20 cellular contexts compared by ENCODE assay signal in genomic region chr22:19979712-19980493, GRCh38. TPM values are rescaled to one million over a fixed set of nuclear protein-coding genes. Genes with fewer than 3 reads are reported as not detected.
DNase-seq lines count a peak whose midpoint lies in the region; ATAC-seq, FAIRE-seq and TF ChIP-seq lines count a peak whose summit lies in the region.
"Had no signal": no experiment of that assay in that cellular context is flagged by ENCODE, and none has a peak within 500 bp of the region (broad histone marks: within the 10 kb centered on the region; RNA-seq: fewer than 3 reads in every experiment).

No MANE protein-coding gene starts in this region.

- TF ChIP-seq RAD21 in K562 (CRISPR knock-in tag; conservative IDR thresholded peaks at IDR 0.05 in 1 of 2, IDR thresholded peaks at IDR 0.05 in 1 of 2), result no peak

- no peak for DNase-seq in K562 (ENCODE audit: extremely low read depth in 1 of 4, low spot score in 3 of 4)
- peak; percentile 63 for DNase-seq in chondrocyte (ENCODE audit: low spot score)
- no peak for DNase-seq in neural crest cell (ENCODE audit: low read depth, low spot score)
- DNase-seq in psoas muscle, result peak; percentile 7 to 47
- DNase-seq in osteocyte (ENCODE audit: extremely low spot score, unreplicated experiment), result no peak
- DNase-seq in SJCRH30, result no peak
- no peak for DNase-seq in GM03348 (ENCODE audit: low spot score)
- DNase-seq: ACHN; BE2C; CD4-positive, CD25-positive, alpha-beta regulatory T cell; CD8-positive, alpha-beta memory T cell; COR-L47; DMS 273 treated with DMSO at 0.1 percent for 48 hours; GM23248 had no signal

- H3K9ac ChIP-seq in K562 (ENCODE audit: insufficient read depth in 1 of 2, low read depth in 2 of 2, low read length in 2 of 2), result peak overlapping the region in 1 of 2 experiments; percentile 31; a peak in 1 of 4 replicates
- H3K9ac ChIP-seq: GM23248 had no signal

- no peak overlapping the region for H3K4me3 Mint-ChIP-seq in chondrocyte (ENCODE audit: unreplicated experiment)
- H3K4me3 Mint-ChIP-seq in neural crest cell, result peak overlapping the region; percentile 31
- no peak overlapping the region for H3K4me3 Mint-ChIP-seq in osteocyte (ENCODE audit: unreplicated experiment)
- H3K4me3 Mint-ChIP-seq: CD4-positive, CD25-positive, alpha-beta regulatory T cell; CD8-positive, alpha-beta memory T cell had no signal

- CTCF ChIA-PET in K562 (lab: Yijun Ruan, JAX; ENCODE audit: low intra/inter-chr PET ratio), result interaction anchor here (0.6 kb wide), 1 partner anchor 349 kb away, joined by 3 read pairs; no protein-coding TSS in a partner anchor

- TF ChIP-seq CTCF in K562 (IDR thresholded peaks at IDR 0.05 in 2 of 3, conservative IDR thresholded peaks at IDR 0.05 in 1 of 3; ENCODE audit: insufficient read depth in 2 of 3, low read depth in 1 of 3, low read length in 3 of 3) (no peak), chondrocyte (IDR thresholded peaks at IDR 0.05) (no peak), neural crest cell (conservative IDR thresholded peaks at IDR 0.05) (no peak), psoas muscle (IDR thresholded peaks at IDR 0.05) (no peak), osteocyte (IDR thresholded peaks at IDR 0.05) (no peak)

- POLR2A ChIA-PET in K562 (lab: Yijun Ruan, JAX), result interaction anchor here (0.6 to 3.0 kb wide), 12 partner anchors 9 to 159 kb away, joined by 3 to 11 read pairs (median 4); no protein-coding TSS in a partner anchor

- H3K4me2 ChIP-seq in K562 (ENCODE audit: insufficient read depth, low read length), result no peak overlapping the region

- H3K27me3 Mint-ChIP-seq in chondrocyte (ENCODE audit: low read depth), result no peaks in the 10 kb centered on the region
- peaks cover under 1% of the 10 kb centered on the region for H3K27me3 Mint-ChIP-seq in neural crest cell (ENCODE audit: low read depth)
- no peaks in the 10 kb centered on the region for H3K27me3 Mint-ChIP-seq in osteocyte (ENCODE audit: unreplicated experiment)
- H3K27me3 Mint-ChIP-seq: CD8-positive, alpha-beta memory T cell had no signal

- no TSS peak for BruUV-seq in K562 (replicated peaks; lab: Mats Ljungman, UMichigan)

- peaks cover 22% of the 10 kb centered on the region for H3K9me1 ChIP-seq in K562 (ENCODE audit: control insufficient read depth, insufficient read depth, low read length)

- TF ChIP-seq POLR2A in K562 (conservative IDR thresholded peaks at IDR 0.05), result no peak

- 89% methylated on average over 52 of the region's 52 CpGs for WGBS in K562 (ENCODE audit: insufficient coverage, low coverage, missing lambda C conversion rate)
- 92 to 94% (median 94%) methylated on average over 47 to 52 of the region's 52 CpGs for WGBS in psoas muscle, 3 donors

- H3K9me3 ChIP-seq in K562 (replicated peaks; ENCODE audit: control insufficient read depth, insufficient read depth, low read depth, low read length) (no peaks in the 10 kb centered on the region), psoas muscle (no peaks in the 10 kb centered on the region), SJCRH30 (replicated peaks) (no peaks in the 10 kb centered on the region)
- H3K9me3 ChIP-seq: BE2C, HAP-1 had no signal

- peaks cover 13 to 79% of the 10 kb centered on the region in 2 experiments for H3K4me1 ChIP-seq in K562 (replicated peaks in 1 of 2; ENCODE audit: control insufficient read depth in 2 of 2, insufficient read depth in 2 of 2, low read length in 2 of 2)
- H3K4me1 ChIP-seq in psoas muscle, result peaks cover 44% of the 10 kb centered on the region
- peaks cover 28% of the 10 kb centered on the region for H3K4me1 ChIP-seq in SJCRH30
- H3K4me1 ChIP-seq: HAP-1 had no signal

- no peak overlapping the region for H3K4me3 ChIP-seq in K562
- H3K4me3 ChIP-seq in psoas muscle, result no peak overlapping the region
- no peak overlapping the region for H3K4me3 ChIP-seq in SJCRH30
- H3K4me3 ChIP-seq: GM23248, HAP-1 had no signal

- H3K27me3 ChIP-seq in K562 (ENCODE audit: control insufficient read depth in 2 of 2, insufficient read depth in 2 of 2, low read length in 2 of 2) (no peaks in the 10 kb centered on the region), psoas muscle (ENCODE audit: insufficient read depth in 3 of 3, low read length in 2 of 3) (no peaks in the 10 kb centered on the region), SJCRH30 (no peaks in the 10 kb centered on the region)
- H3K27me3 ChIP-seq: BE2C had no signal

- ATAC-seq in K562, result no peak
- ATAC-seq in psoas muscle, result no peak

- H3K36me3 ChIP-seq in K562 (ENCODE audit: control insufficient read depth, insufficient read depth, low read length) (peaks cover 30% of the 10 kb centered on the region; the same call in 2 of the 3 replicates), psoas muscle (ENCODE audit: insufficient read depth in 1 of 2, low read depth in 1 of 2) (peaks cover 0 to 46% of the 10 kb centered on the region in 2 donors), SJCRH30 (no peaks in the 10 kb centered on the region)

- H3K9me3 Mint-ChIP-seq in chondrocyte (ENCODE audit: low read depth), result no peaks in the 10 kb centered on the region
- no peaks in the 10 kb centered on the region for H3K9me3 Mint-ChIP-seq in neural crest cell
- no peaks in the 10 kb centered on the region for H3K9me3 Mint-ChIP-seq in osteocyte (ENCODE audit: unreplicated experiment)
- H3K9me3 Mint-ChIP-seq: CD4-positive, CD25-positive, alpha-beta regulatory T cell; CD8-positive, alpha-beta memory T cell had no signal

- FAIRE-seq in K562 (lab: Jason Lieb, UNC), result no peak
- FAIRE-seq: A204.1, G401.6, GM12892, GM18507 had no signal

- H3K27ac ChIP-seq in K562 (ENCODE audit: extremely low read depth, low read depth, low read length), result no peak overlapping the region
- H3K27ac ChIP-seq in psoas muscle, result peak overlapping the region; percentile 94
- no peak overlapping the region for H3K27ac ChIP-seq in SJCRH30
- H3K27ac ChIP-seq: GM23248, HL-60 had no signal

- H3K27ac Mint-ChIP-seq in chondrocyte (ENCODE audit: unreplicated experiment) (no peak overlapping the region), neural crest cell (ENCODE audit: unreplicated experiment) (peak overlapping the region; percentile 27), osteocyte (ENCODE audit: unreplicated experiment) (no peak overlapping the region)
- H3K27ac Mint-ChIP-seq: CD8-positive, alpha-beta memory T cell had no signal

- no peak overlapping the region for H2AFZ ChIP-seq in K562 (ENCODE audit: low read depth, low read length)
- H2AFZ ChIP-seq: GM23248 had no signal

- TF ChIP-seq EP300 in K562 (IDR thresholded peaks at IDR 0.05; ENCODE audit: low read length), result no peak

- H3K36me3 Mint-ChIP-seq in chondrocyte (ENCODE audit: low read depth) (peaks cover 6% of the 10 kb centered on the region), neural crest cell (ENCODE audit: low read depth) (peaks cover 3% of the 10 kb centered on the region), osteocyte (ENCODE audit: unreplicated experiment) (peaks cover 8% of the 10 kb centered on the region)
- H3K36me3 Mint-ChIP-seq: CD4-positive, CD25-positive, alpha-beta regulatory T cell; CD8-positive, alpha-beta memory T cell had no signal

- H3K4me1 Mint-ChIP-seq in chondrocyte (ENCODE audit: low read depth) (peaks cover 22% of the 10 kb centered on the region), neural crest cell (peaks cover 15% of the 10 kb centered on the region), osteocyte (ENCODE audit: unreplicated experiment) (peaks cover 11% of the 10 kb centered on the region)

- H3K79me2 ChIP-seq in K562 (ENCODE audit: control insufficient read depth, insufficient read depth, low read length), result no peaks in the 10 kb centered on the region

- in situ Hi-C loops in K562 (cut with MboI), result no loop called here

- H4K20me1 ChIP-seq in K562 (replicated peaks; ENCODE audit: control insufficient read depth, insufficient read depth, low read length), result peaks cover 43% of the 10 kb centered on the region

- intact Hi-C loops in K562 (cut with micrococcal nuclease) (loop anchor here (10.0 kb wide), 2 partner anchors 255 to 315 kb away; no protein-coding TSS in a partner anchor), psoas muscle (cut with DNase I) (no loop called here)

RNA-seq across cellular contexts. Expression of gene ARVCF, which starts 36.7 kb away (rescaled TPM):
- 114 and 328 TPM in 2 replicates for total RNA-seq in K562 (2011; cell fraction: chromatin; rRNA removed; ENCODE audit: low replicate concordance)
- total RNA-seq in K562 (2011; cell fraction: nucleolus; rRNA removed), result 214 and 270 TPM in 2 replicates
- 106 and 131 TPM in 2 replicates for total RNA-seq in K562 (2011; cell fraction: nucleoplasm; rRNA removed)
- total RNA-seq in K562 (2014; rRNA removed) (49.3 and 54.2 TPM in 2 replicates), K562 (2014; rRNA removed; fragmentation: Illumina TruSeq; extraction: Trizol) (2.2 and 4.5 TPM in 2 replicates), K562 (2015; rRNA removed; fragmentation: Illumina TruSeq; extraction: Trizol) (13.3 and 15.6 TPM in 2 replicates), K562 (2021) (46.5 and 50.6 TPM in 2 replicates), chondrocyte (15.2 to 24.2 TPM (median 21.5 TPM) in 3 replicates), neural crest cell (93.5 and 105 TPM in 2 replicates), psoas muscle (10 to 100 TPM in 2 of 4 donors, 1 to 10 TPM in 2; 8.7 to 28.0 (median 14.8) TPM), osteocyte (26.5 and 29.3 TPM in 2 replicates)
- polyA plus RNA-seq in K562 (2011; rRNA removed) (35.2 and 71.6 TPM in 2 replicates), K562 (2014; fragmentation: Illumina TruSeq; extraction: Trizol) (8.0 and 15.9 TPM in 2 replicates), K562 (2014; fragmentation: Nextera tagmentation; extraction: Ambion mirVana) (under 1 TPM; 0.03 to 0.17 TPM), K562 (2014; rRNA removed) (42.5 and 97.4 TPM in 2 replicates), psoas muscle (1 to 10 TPM; 3.6 to 7.3 (median 7.0) TPM)
- 134 and 673 TPM in 2 replicates for polyA plus RNA-seq in K562 (2011; cell fraction: cytosol; rRNA removed)
- polyA plus RNA-seq in K562 (2011; cell fraction: nucleus; rRNA removed), result 407 and 424 TPM in 2 replicates
- polyA plus RNA-seq in K562 (2012), result 30.0 and 31.2 TPM in 2 replicates
- 15.1 and 15.6 TPM in 2 replicates for polyA minus RNA-seq in K562 (2011; rRNA and poly(A)+ RNA removed)
- polyA minus RNA-seq in K562 (2011; cell fraction: cytosol; rRNA and poly(A)+ RNA removed), result 24.6 and 52.4 TPM in 2 replicates
- polyA minus RNA-seq in K562 (2011; cell fraction: nucleus; rRNA and poly(A)+ RNA removed), result 96.8 and 145 TPM in 2 replicates
- 4.2 and 9.0 TPM in 2 replicates for total RNA-seq in SJCRH30 (2014; rRNA removed; shearing (Covaris generic))

RNA-seq across cellular contexts. Expression of gene TXNRD2, which starts 38.3 kb away (rescaled TPM):
- 156 and 367 TPM in 2 replicates for total RNA-seq in K562 (2011; cell fraction: chromatin; rRNA removed; ENCODE audit: low replicate concordance)
- total RNA-seq in K562 (2011; cell fraction: nucleolus; rRNA removed), result 176 and 216 TPM in 2 replicates
- 160 and 165 TPM in 2 replicates for total RNA-seq in K562 (2011; cell fraction: nucleoplasm; rRNA removed)
- total RNA-seq in K562 (2014; rRNA removed) (49.4 and 60.7 TPM in 2 replicates), K562 (2014; rRNA removed; fragmentation: Illumina TruSeq; extraction: Trizol) (25.1 and 32.6 TPM in 2 replicates), K562 (2015; rRNA removed; fragmentation: Illumina TruSeq; extraction: Trizol) (45.9 and 50.4 TPM in 2 replicates), K562 (2021) (78.2 and 80.2 TPM in 2 replicates), chondrocyte (12.5 to 15.8 TPM (median 14.1 TPM) in 3 replicates), neural crest cell (21.7 and 22.2 TPM in 2 replicates), psoas muscle (10 to 100 TPM; 18.4 to 35.1 (median 24.5) TPM), osteocyte (12.6 and 13.1 TPM in 2 replicates)
- polyA plus RNA-seq in K562 (2011; rRNA removed) (50.2 and 93.6 TPM in 2 replicates), K562 (2014; fragmentation: Illumina TruSeq; extraction: Trizol) (45.0 and 66.1 TPM in 2 replicates), K562 (2014; fragmentation: Nextera tagmentation; extraction: Ambion mirVana) (1 to 10 TPM; 3.3 to 4.4 TPM), K562 (2014; rRNA removed) (52.5 and 57.0 TPM in 2 replicates), psoas muscle (10 to 100 TPM; 13.7 to 23.5 (median 16.0) TPM)
- 84.2 and 98.0 TPM in 2 replicates for polyA plus RNA-seq in K562 (2011; cell fraction: cytosol; rRNA removed)
- polyA plus RNA-seq in K562 (2011; cell fraction: nucleus; rRNA removed), result 148 and 181 TPM in 2 replicates
- polyA plus RNA-seq in K562 (2012), result 83.1 and 83.5 TPM in 2 replicates
- polyA minus RNA-seq in K562 (2011; rRNA and poly(A)+ RNA removed), result 44.4 and 47.5 TPM in 2 replicates
- polyA minus RNA-seq in K562 (2011; cell fraction: cytosol; rRNA and poly(A)+ RNA removed), result 55.3 and 75.6 TPM in 2 replicates
- 57.4 and 103 TPM in 2 replicates for polyA minus RNA-seq in K562 (2011; cell fraction: nucleus; rRNA and poly(A)+ RNA removed)
- total RNA-seq in SJCRH30 (2014; rRNA removed; shearing (Covaris generic)), result 17.0 and 17.2 TPM in 2 replicates

RNA-seq across cellular contexts. Expression of gene COMT, which starts 38.3 kb away (rescaled TPM):
- total RNA-seq in K562 (2011; cell fraction: chromatin; rRNA removed; ENCODE audit: low replicate concordance), result 125 and 360 TPM in 2 replicates
- total RNA-seq in K562 (2011; cell fraction: nucleolus; rRNA removed), result 500 and 649 TPM in 2 replicates
- total RNA-seq in K562 (2011; cell fraction: nucleoplasm; rRNA removed), result 301 and 358 TPM in 2 replicates
- total RNA-seq in K562 (2014; rRNA removed) (334 and 497 TPM in 2 replicates), K562 (2014; rRNA removed; fragmentation: Illumina TruSeq; extraction: Trizol) (29.4 and 46.3 TPM in 2 replicates), K562 (2015; rRNA removed; fragmentation: Illumina TruSeq; extraction: Trizol) (155 and 156 TPM in 2 replicates), K562 (2021) (348 and 351 TPM in 2 replicates), chondrocyte (66.6 to 186 TPM (median 177 TPM) in 3 replicates), neural crest cell (70.9 and 86.4 TPM in 2 replicates), psoas muscle (100 to 1,000 TPM in 2 of 4 donors, 10 to 100 TPM in 2; 63.6 to 146 (median 115) TPM), osteocyte (92.1 and 94.1 TPM in 2 replicates)
- polyA plus RNA-seq in K562 (2011; rRNA removed) (185 and 498 TPM in 2 replicates), K562 (2014; fragmentation: Illumina TruSeq; extraction: Trizol) (108 and 305 TPM in 2 replicates), K562 (2014; fragmentation: Nextera tagmentation; extraction: Ambion mirVana) (10 to 100 TPM; 12.5 to 39.6 TPM), K562 (2014; rRNA removed) (263 and 317 TPM in 2 replicates), psoas muscle (100 to 1,000 TPM; 100 to 142 (median 117) TPM)
- polyA plus RNA-seq in K562 (2011; cell fraction: cytosol; rRNA removed), result 652 and 657 TPM in 2 replicates
- 321 and 432 TPM in 2 replicates for polyA plus RNA-seq in K562 (2011; cell fraction: nucleus; rRNA removed)
- polyA plus RNA-seq in K562 (2012), result 279 and 699 TPM in 2 replicates
- polyA minus RNA-seq in K562 (2011; rRNA and poly(A)+ RNA removed), result 92.9 and 123 TPM in 2 replicates
- 148 and 344 TPM in 2 replicates for polyA minus RNA-seq in K562 (2011; cell fraction: cytosol; rRNA and poly(A)+ RNA removed)
- polyA minus RNA-seq in K562 (2011; cell fraction: nucleus; rRNA and poly(A)+ RNA removed), result 63.8 and 154 TPM in 2 replicates
- total RNA-seq in SJCRH30 (2014; rRNA removed; shearing (Covaris generic)), result 69.2 and 74.6 TPM in 2 replicates

RNA-seq across cellular contexts. Expression of gene TANGO2, which starts 41.0 kb away (rescaled TPM):
- 160 and 395 TPM in 2 replicates for total RNA-seq in K562 (2011; cell fraction: chromatin; rRNA removed; ENCODE audit: low replicate concordance)
- total RNA-seq in K562 (2011; cell fraction: nucleolus; rRNA removed), result 227 and 229 TPM in 2 replicates
- 196 and 211 TPM in 2 replicates for total RNA-seq in K562 (2011; cell fraction: nucleoplasm; rRNA removed)
- total RNA-seq in K562 (2014; rRNA removed) (70.1 and 95.8 TPM in 2 replicates), K562 (2014; rRNA removed; fragmentation: Illumina TruSeq; extraction: Trizol) (36.1 and 45.9 TPM in 2 replicates), K562 (2015; rRNA removed; fragmentation: Illumina TruSeq; extraction: Trizol) (55.8 and 57.2 TPM in 2 replicates), K562 (2021) (94.1 and 97.3 TPM in 2 replicates), chondrocyte (21.7 to 30.4 TPM (median 30.1 TPM) in 3 replicates), neural crest cell (12.8 and 13.4 TPM in 2 replicates), psoas muscle (10 to 100 TPM; 20.6 to 41.0 (median 36.4) TPM), osteocyte (24.9 and 28.1 TPM in 2 replicates)
- polyA plus RNA-seq in K562 (2011; rRNA removed) (94.9 and 115 TPM in 2 replicates), K562 (2014; fragmentation: Illumina TruSeq; extraction: Trizol) (88.3 and 89.4 TPM in 2 replicates), K562 (2014; fragmentation: Nextera tagmentation; extraction: Ambion mirVana) (10 to 100 TPM; 15.5 to 17.5 TPM), K562 (2014; rRNA removed) (89.6 and 92.5 TPM in 2 replicates), psoas muscle (10 to 100 TPM; 28.2 to 73.3 (median 28.5) TPM)
- 157 and 209 TPM in 2 replicates for polyA plus RNA-seq in K562 (2011; cell fraction: cytosol; rRNA removed)
- polyA plus RNA-seq in K562 (2011; cell fraction: nucleus; rRNA removed), result 157 and 195 TPM in 2 replicates
- 68.2 and 73.0 TPM in 2 replicates for polyA plus RNA-seq in K562 (2012)
- 130 and 186 TPM in 2 replicates for polyA minus RNA-seq in K562 (2011; rRNA and poly(A)+ RNA removed)
- polyA minus RNA-seq in K562 (2011; cell fraction: cytosol; rRNA and poly(A)+ RNA removed), result 73.2 and 76.1 TPM in 2 replicates
- polyA minus RNA-seq in K562 (2011; cell fraction: nucleus; rRNA and poly(A)+ RNA removed), result 63.1 and 85.0 TPM in 2 replicates
- total RNA-seq in SJCRH30 (2014; rRNA removed; shearing (Covaris generic)), result 8.1 and 9.4 TPM in 2 replicates

Comparison
In these comparisons a context has a peak if more than half of its experiments do, and no peak if none do; other contexts are left out.
1. DNase-seq: peak in chondrocyte (single experiment) and psoas muscle (2 of 2); none in K562 (0 of 4), neural crest cell (single experiment), osteocyte (single experiment), SJCRH30 (0 of 2) and GM03348 (single experiment).